ENCODE assay signal across 2 cellular contexts in genomic region chr14:39069923-39070322, GRCh38.
TF ChIP-seq lines count a peak whose summit lies in the region.

No MANE protein-coding gene starts in this region.

TF ChIP-seq in IMR-90, 13 proteins besides CTCF, POLR2A, EP300 and RAD21:
- no peak for TF ChIP-seq SMC3 (IDR thresholded peaks at IDR 0.05; ENCODE audit: low read depth, low read length)
- TF ChIP-seq RFX5 (IDR thresholded peaks at IDR 0.05; ENCODE audit: low read depth, low read length), result no peak
- TF ChIP-seq CEBPB (IDR thresholded peaks at IDR 0.05; ENCODE audit: low read depth, low read length), result peak; percentile 50
TF ChIP-seq in IMR-90: peak in this region for 1.

TF ChIP-seq in K562, 482 proteins besides CTCF, POLR2A, EP300 and RAD21:
- no peak for TF ChIP-seq FIP1L1 (IDR thresholded peaks at IDR 0.05; ENCODE audit: low read depth, low read length, poor library complexity, severe bottlenecking)
- no peak for TF ChIP-seq ZFP1 (CRISPR knock-in tag; IDR thresholded peaks at IDR 0.05)
- 0 out of 2 replicates have a peak, but pooled peaks have one; percentile 10 for TF ChIP-seq CEBPB (tag; IDR thresholded peaks at IDR 0.05)
- TF ChIP-seq NFATC3 (IDR thresholded peaks at IDR 0.05), result no peak
